Comparison of ENCODE assay signal across 9 cellular contexts in the genomic region with DNA sequence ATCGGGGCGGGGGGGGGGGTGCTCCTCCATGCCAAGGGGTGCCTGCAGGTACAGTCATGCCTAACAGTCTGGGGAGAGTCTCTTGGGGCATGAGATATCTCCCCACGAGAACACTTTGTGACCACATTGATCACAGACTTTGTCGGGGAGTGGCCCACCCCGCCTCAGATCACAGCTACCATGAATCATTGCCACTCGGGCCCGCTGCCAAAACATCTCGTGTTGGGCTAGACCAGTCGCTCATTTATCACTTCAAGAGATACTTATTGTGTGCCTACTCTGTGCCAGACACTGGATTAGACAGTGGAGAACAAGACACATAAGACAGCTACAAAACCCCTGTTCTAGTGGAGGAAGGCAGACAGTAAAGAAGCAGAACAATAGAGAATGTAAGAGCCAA.
DNase-seq lines count a peak whose midpoint lies in the region; ATAC-seq and TF ChIP-seq lines count a peak whose summit lies in the region.
"Had no signal": no experiment of that assay in that cellular context is flagged by ENCODE, and none has a peak within 500 bp of the region (broad histone marks: within the 10 kb centered on the region; RNA-seq: fewer than 3 reads in every experiment).

No MANE protein-coding gene starts in this region.

- peak overlapping the region; percentile 29 for H3K9ac ChIP-seq in HCT116 (ENCODE audit: low read length)

- intact Hi-C loops in HCT116 (cut with micrococcal nuclease) = no loop called here

- no peaks in the 10 kb centered on the region for H3K9me2 ChIP-seq in HCT116 (ENCODE audit: insufficient read depth)

- no peaks in the 10 kb centered on the region for H4K20me1 ChIP-seq in HCT116 (ENCODE audit: insufficient read depth)

- peak overlapping the region in 1 of 2 experiments; percentile 35; a peak in 2 of 4 replicates for H3K4me3 ChIP-seq in HCT116 (replicated peaks in 1 of 2; ENCODE audit: low read depth in 1 of 2, low read length in 2 of 2)

- ATAC-seq in HCT116 = peak; percentile 87
- no peak for ATAC-seq in HG03457 (IDR thresholded peaks at IDR 0.05; ENCODE audit: unreplicated experiment)
- no peak for ATAC-seq in GM21526 (IDR thresholded peaks at IDR 0.05; ENCODE audit: low FRiP score, unreplicated experiment)
- no peak for ATAC-seq in HG03571 (IDR thresholded peaks at IDR 0.05; ENCODE audit: unreplicated experiment)
- ATAC-seq in HG02678 (IDR thresholded peaks at IDR 0.05; ENCODE audit: unreplicated experiment) = no peak

- BruUV-seq in HCT116 (replicated peaks; lab: Mats Ljungman, UMichigan) = no TSS peak

- no peaks in the 10 kb centered on the region for H3K79me2 ChIP-seq in HCT116 (ENCODE audit: insufficient read depth, low read length)

- H3K4me1 ChIP-seq in HCT116 (ENCODE audit: control insufficient read depth in 1 of 2, insufficient read depth in 2 of 2, low read length in 2 of 2) = peaks cover 20 to 21% of the 10 kb centered on the region in 2 experiments

- no peak overlapping the region for H2AFZ ChIP-seq in HCT116 (ENCODE audit: low read depth, low read length, poor library complexity, severe bottlenecking)

- no peak for TF ChIP-seq POLR2A in HCT116 (IDR thresholded peaks at IDR 0.05; ENCODE audit: borderline replicate concordance, extremely low read depth, insufficient read depth, insufficient read length)

- peak overlapping the region; percentile 78 for H3K4me2 ChIP-seq in HCT116 (ENCODE audit: low read length)

- peak; percentile 32 for DNase-seq in HCT116 (ENCODE audit: low read depth, low spot score)
- peak; percentile 31 for DNase-seq in T1000 (lab: John Stamatoyannopoulos, UW)
- DNase-seq in fibroblast of gingiva (ENCODE audit: low read depth) = peak; percentile 17
- peak; percentile 17 for DNase-seq in stimulated activated CD8-positive, alpha-beta memory T cell treated with anti-CD3 and anti-CD28 coated beads, Interleukin-12 subunit alpha, Interleukin-12 subunit beta, amount 100 ng/mL, for 4 hours (ENCODE audit: low read depth)
- DNase-seq: naive B cell had no signal

- no peak for TF ChIP-seq RAD21 in HCT116 (IDR thresholded peaks at IDR 0.05; ENCODE audit: low read depth)

- RAD21 ChIA-PET in HCT116 (lab: Charles Lee; ENCODE audit: low non-redundant PET in 1 of 2, low total read pairs in 2 of 2, uncharacterized antibody in 2 of 2, unreplicated experiment in 2 of 2) = no interaction called here

- no peaks in the 10 kb centered on the region for H3K9me3 ChIP-seq in HCT116 (ENCODE audit: control insufficient read depth in 1 of 2, insufficient read depth in 1 of 2, low read depth in 1 of 2, low read length in 2 of 2)

- H3K27ac ChIP-seq in HCT116 (ENCODE audit: low read depth, low read length) = no peak overlapping the region

- TF ChIP-seq CTCF in HCT116 (IDR thresholded peaks at IDR 0.05 in 2 of 3, conservative IDR thresholded peaks at IDR 0.05 in 1 of 3; ENCODE audit: borderline replicate concordance in 1 of 3, insufficient read depth in 1 of 3, low read depth in 2 of 3, low read length in 2 of 3) = no peak

- no peaks in the 10 kb centered on the region for H3K27me3 ChIP-seq in HCT116 (ENCODE audit: insufficient read depth, low read length)

- CTCF ChIA-PET in HCT116 (lab: Charles Lee) = no interaction called here

- H3K36me3 ChIP-seq in HCT116 (ENCODE audit: control insufficient read depth in 1 of 2, insufficient read depth in 2 of 2, low read length in 2 of 2) = no peaks in the 10 kb centered on the region

- POLR2A ChIA-PET in HCT116 (lab: Charles Lee) = no interaction called here

TF ChIP-seq in HCT116, 20 proteins besides CTCF, POLR2A, EP300 and RAD21:
- TF ChIP-seq EZH2 (IDR thresholded peaks at IDR 0.05) (no peak), CBX3 (IDR thresholded peaks at IDR 0.05; ENCODE audit: low read depth) (peak; percentile 31; the same call in 1 of the 2 replicates), ZNF274 (IDR thresholded peaks at IDR 0.05; ENCODE audit: low read depth, low read length) (no peak), POLR2AphosphoS5 (IDR thresholded peaks at IDR 0.05; ENCODE audit: low read depth, low read length) (peak; percentile 33; the same call in 1 of the 2 replicates), FOSL1 (IDR thresholded peaks at IDR 0.05; ENCODE audit: low read depth) (0 out of 2 replicates have a peak, but pooled peaks have one; percentile 30), REST (IDR thresholded peaks at IDR 0.05; ENCODE audit: low read depth) (no peak), SRF (IDR thresholded peaks at IDR 0.05; ENCODE audit: low read depth) (no peak), CEBPB (IDR thresholded peaks at IDR 0.05; ENCODE audit: low read depth) (no peak), EZH2phosphoT487 (IDR thresholded peaks at IDR 0.05; ENCODE audit: borderline replicate concordance) (no peak), YY1 (IDR thresholded peaks at IDR 0.05; ENCODE audit: extremely low read depth, insufficient replicate concordance, low read depth, low read length) (no peak), SIN3A (IDR thresholded peaks at IDR 0.05; ENCODE audit: low read depth) (no peak), JUND (IDR thresholded peaks at IDR 0.05) (no peak), ZFX (IDR thresholded peaks at IDR 0.05) (no peak), SP1 (IDR thresholded peaks at IDR 0.05; ENCODE audit: low read depth) (no peak), TCF7L2 (IDR thresholded peaks at IDR 0.05; ENCODE audit: borderline replicate concordance, extremely low read depth, insufficient read depth, insufficient read length) (peak; percentile 53), ELF1 (IDR thresholded peaks at IDR 0.05; ENCODE audit: borderline replicate concordance, low read depth) (no peak), EGR1 (IDR thresholded peaks at IDR 0.05; ENCODE audit: low read depth) (no peak), MAX (IDR thresholded peaks at IDR 0.05) (peak; percentile 54; the same call in 1 of the 2 replicates)
- TF ChIP-seq, protein P1, sequence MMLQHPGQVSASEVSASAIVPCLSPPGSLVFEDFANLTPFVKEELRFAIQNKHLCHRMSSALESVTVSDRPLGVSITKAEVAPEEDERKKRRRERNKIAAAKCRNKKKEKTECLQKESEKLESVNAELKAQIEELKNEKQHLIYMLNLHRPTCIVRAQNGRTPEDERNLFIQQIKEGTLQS (IDR thresholded peaks at IDR 0.05) = no peak
- TF ChIP-seq, protein P2, sequence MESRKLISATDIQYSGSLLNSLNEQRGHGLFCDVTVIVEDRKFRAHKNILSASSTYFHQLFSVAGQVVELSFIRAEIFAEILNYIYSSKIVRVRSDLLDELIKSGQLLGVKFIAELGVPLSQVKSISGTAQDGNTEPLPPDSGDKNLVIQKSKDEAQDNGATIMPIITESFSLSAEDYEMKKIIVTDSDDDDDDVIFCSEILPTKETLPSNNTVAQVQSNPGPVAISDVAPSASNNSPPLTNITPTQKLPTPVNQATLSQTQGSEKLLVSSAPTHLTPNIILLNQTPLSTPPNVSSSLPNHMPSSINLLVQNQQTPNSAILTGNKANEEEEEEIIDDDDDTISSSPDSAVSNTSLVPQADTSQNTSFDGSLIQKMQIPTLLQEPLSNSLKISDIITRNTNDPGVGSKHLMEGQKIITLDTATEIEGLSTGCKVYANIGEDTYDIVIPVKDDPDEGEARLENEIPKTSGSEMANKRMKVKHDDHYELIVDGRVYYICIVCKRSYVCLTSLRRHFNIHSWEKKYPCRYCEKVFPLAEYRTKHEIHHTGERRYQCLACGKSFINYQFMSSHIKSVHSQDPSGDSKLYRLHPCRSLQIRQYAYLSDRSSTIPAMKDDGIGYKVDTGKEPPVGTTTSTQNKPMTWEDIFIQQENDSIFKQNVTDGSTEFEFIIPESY (IDR thresholded peaks at IDR 0.05; ENCODE audit: extremely low read depth, insufficient replicate concordance, low read length) = no peak
